In the genomic region with DNA sequence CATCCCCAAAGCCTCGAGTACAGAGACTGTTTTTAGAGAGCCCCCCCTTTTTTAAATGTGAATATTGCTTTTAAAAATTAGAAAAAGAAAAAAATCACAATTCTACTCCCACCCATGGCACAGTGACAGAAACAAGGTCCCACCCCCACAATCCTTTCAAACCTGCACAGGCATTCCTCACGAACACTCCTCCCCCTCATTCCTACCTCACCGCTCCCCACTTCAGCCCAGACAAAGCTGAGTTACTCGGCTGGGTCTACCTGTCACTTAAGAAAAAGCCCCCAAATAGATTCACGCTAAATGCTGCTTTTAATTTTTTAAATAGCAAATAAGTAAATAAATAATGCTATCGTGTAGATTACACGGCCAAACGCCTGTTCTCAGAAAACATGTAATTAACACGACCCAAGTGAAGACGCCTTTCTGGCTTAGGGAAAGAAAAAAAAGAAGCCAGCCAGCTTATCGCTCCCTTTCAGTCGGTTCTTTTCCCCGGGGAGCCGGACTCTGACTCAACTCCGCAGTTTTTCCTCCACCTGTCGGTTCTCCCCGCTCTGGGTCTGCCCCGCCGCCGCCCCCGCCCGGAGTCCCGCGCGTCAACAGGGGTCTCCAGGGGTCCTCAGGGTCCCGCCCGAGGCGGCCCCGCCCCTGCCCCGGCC, we compare ENCODE assay signal across 8 cellular contexts. TPM values are rescaled to one million over a fixed set of nuclear protein-coding genes. Genes with fewer than 3 reads are reported as not detected.
DNase-seq lines count a peak whose midpoint lies in the region; ATAC-seq lines count a peak whose summit lies in the region.

No MANE protein-coding gene starts in this region.

- H3K4me3 ChIP-seq in GM08714 (ENCODE audit: low read length), result peak overlapping the region; percentile 83

- peaks cover 1% of the 10 kb centered on the region for H3K36me3 Mint-ChIP-seq in IgD-negative memory B cell
- H3K36me3 Mint-ChIP-seq in activated naive CD8-positive, alpha-beta T cell treated with anti-CD3 and anti-CD28 coated beads, Interleukin-2, amount 10 ng/mL, durations not matched to agents 7 days and 5 days, result peaks cover 2% of the 10 kb centered on the region
- no peaks in the 10 kb centered on the region for H3K36me3 Mint-ChIP-seq in immature natural killer cell
- H3K36me3 Mint-ChIP-seq in stimulated activated memory B cell treated with anti-CD40 and anti-IgM and Interleukin-4, amounts not matched to agents 10 μg/mL and 1 μg/mL and 100 μg/mL, for 72 hours, result no peaks in the 10 kb centered on the region

- POLR2A ChIA-PET in activated naive CD8-positive, alpha-beta T cell treated with anti-CD3 and anti-CD28 coated beads, Interleukin-2, amount 10 ng/mL, durations not matched to agents 7 days and 5 days (lab: Charles Lee), result interaction anchor here (0.9 to 4.1 kb wide), 8 partner anchors 26 to 153 kb away, joined by 3 to 105 read pairs (median 8); no protein-coding TSS in a partner anchor

- H3K9me3 Mint-ChIP-seq in IgD-negative memory B cell (no peaks in the 10 kb centered on the region), immature natural killer cell (no peaks in the 10 kb centered on the region)
- no peaks in the 10 kb centered on the region for H3K9me3 Mint-ChIP-seq in activated naive CD8-positive, alpha-beta T cell treated with anti-CD3 and anti-CD28 coated beads, Interleukin-2, amount 10 ng/mL, durations not matched to agents 7 days and 5 days
- no peaks in the 10 kb centered on the region for H3K9me3 Mint-ChIP-seq in stimulated activated memory B cell treated with anti-CD40 and anti-IgM and Interleukin-4, amounts not matched to agents 10 μg/mL and 1 μg/mL and 100 μg/mL, for 72 hours

- H3K4me3 Mint-ChIP-seq in IgD-negative memory B cell (peak overlapping the region; percentile 37 to 84 (median 80)), immature natural killer cell (peak overlapping the region; percentile 77 to 94 (median 85))
- peak overlapping the region; percentile 85 for H3K4me3 Mint-ChIP-seq in activated naive CD8-positive, alpha-beta T cell treated with anti-CD3 and anti-CD28 coated beads, Interleukin-2, amount 10 ng/mL, durations not matched to agents 7 days and 5 days
- H3K4me3 Mint-ChIP-seq in stimulated activated memory B cell treated with anti-CD40 and anti-IgM and Interleukin-4, amounts not matched to agents 10 μg/mL and 1 μg/mL and 100 μg/mL, for 72 hours, result peak overlapping the region; percentile 79

- H3K4me1 Mint-ChIP-seq in IgD-negative memory B cell (peaks cover 19 to 27% (median 22%) of the 10 kb centered on the region in 3 donors), immature natural killer cell (peaks cover 29 to 36% of the 10 kb centered on the region in 2 donors)
- peaks cover 35% of the 10 kb centered on the region for H3K4me1 Mint-ChIP-seq in activated naive CD8-positive, alpha-beta T cell treated with anti-CD3 and anti-CD28 coated beads, Interleukin-2, amount 10 ng/mL, durations not matched to agents 7 days and 5 days
- peaks cover 31% of the 10 kb centered on the region for H3K4me1 Mint-ChIP-seq in stimulated activated memory B cell treated with anti-CD40 and anti-IgM and Interleukin-4, amounts not matched to agents 10 μg/mL and 1 μg/mL and 100 μg/mL, for 72 hours

- ATAC-seq in activated naive CD8-positive, alpha-beta T cell treated with anti-CD3 and anti-CD28 coated beads, Interleukin-2, amount 10 ng/mL, durations not matched to agents 7 days and 5 days (ENCODE audit: low read depth), result no peak
- ATAC-seq in stimulated activated memory B cell treated with anti-CD40 and anti-IgM and Interleukin-4, amounts not matched to agents 10 μg/mL and 1 μg/mL and 100 μg/mL, for 72 hours, result no peak
- ATAC-seq in GM18907 (IDR thresholded peaks at IDR 0.05; ENCODE audit: unreplicated experiment), result no peak

- DNase-seq in activated naive CD8-positive, alpha-beta T cell treated with anti-CD3 and anti-CD28 coated beads, Interleukin-2, amount 10 ng/mL, durations not matched to agents 7 days and 5 days, result no peak
- DNase-seq in immature natural killer cell (no peak), Ammon's horn (ENCODE audit: low spot score) (no peak), HPDE6-E6E7 (ENCODE audit: extremely low spot score) (no peak)

- peak overlapping the region in 2 of 3 donors; percentile 41 to 42 for H3K27ac Mint-ChIP-seq in IgD-negative memory B cell
- no peak overlapping the region for H3K27ac Mint-ChIP-seq in activated naive CD8-positive, alpha-beta T cell treated with anti-CD3 and anti-CD28 coated beads, Interleukin-2, amount 10 ng/mL, durations not matched to agents 7 days and 5 days
- H3K27ac Mint-ChIP-seq in immature natural killer cell, result peak overlapping the region; percentile 35 to 85 (median 70)
- H3K27ac Mint-ChIP-seq in stimulated activated memory B cell treated with anti-CD40 and anti-IgM and Interleukin-4, amounts not matched to agents 10 μg/mL and 1 μg/mL and 100 μg/mL, for 72 hours, result no peak overlapping the region

- H3K27me3 Mint-ChIP-seq in IgD-negative memory B cell, result peaks cover 17% of the 10 kb centered on the region
- peaks cover 16% of the 10 kb centered on the region for H3K27me3 Mint-ChIP-seq in activated naive CD8-positive, alpha-beta T cell treated with anti-CD3 and anti-CD28 coated beads, Interleukin-2, amount 10 ng/mL, durations not matched to agents 7 days and 5 days
- H3K27me3 Mint-ChIP-seq in immature natural killer cell (ENCODE audit: low read depth in 3 of 3), result peaks cover 4 to 11% (median 6%) of the 10 kb centered on the region in 3 donors
- H3K27me3 Mint-ChIP-seq in stimulated activated memory B cell treated with anti-CD40 and anti-IgM and Interleukin-4, amounts not matched to agents 10 μg/mL and 1 μg/mL and 100 μg/mL, for 72 hours, result peaks cover 38% of the 10 kb centered on the region

RNA-seq across cellular contexts. Expression of a gene that starts 0.7 kb away (rescaled TPM):
- polyA plus RNA-seq in IgD-negative memory B cell (2.3 TPM), immature natural killer cell (10 to 100 TPM; 11.7 to 20.9 (median 14.9) TPM)
- 10 to 100 TPM; 23.4 to 24.2 TPM for total RNA-seq in activated naive CD8-positive, alpha-beta T cell treated with anti-CD3 and anti-CD28 coated beads, Interleukin-2, amount 10 ng/mL, durations not matched to agents 7 days and 5 days

Comparison
In these comparisons a context has a peak if more than half of its experiments do, and no peak if none do; other contexts are left out.
1. H3K27ac Mint-ChIP-seq: peak in IgD-negative memory B cell (2 of 3) and immature natural killer cell (6 of 6); none in activated naive CD8-positive, alpha-beta T cell treated with anti-CD3 and anti-CD28 coated beads, Interleukin-2, amount 10 ng/mL, durations not matched to agents 7 days and 5 days (single experiment) and stimulated activated memory B cell treated with anti-CD40 and anti-IgM and Interleukin-4, amounts not matched to agents 10 μg/mL and 1 μg/mL and 100 μg/mL, for 72 hours (single experiment).
2. Peak in every context shown above with its lines, with median percentiles within 50 percentile points of each other: H3K4me3 Mint-ChIP-seq.